1 cellular context compared by ENCODE assay signal in the genomic region with DNA sequence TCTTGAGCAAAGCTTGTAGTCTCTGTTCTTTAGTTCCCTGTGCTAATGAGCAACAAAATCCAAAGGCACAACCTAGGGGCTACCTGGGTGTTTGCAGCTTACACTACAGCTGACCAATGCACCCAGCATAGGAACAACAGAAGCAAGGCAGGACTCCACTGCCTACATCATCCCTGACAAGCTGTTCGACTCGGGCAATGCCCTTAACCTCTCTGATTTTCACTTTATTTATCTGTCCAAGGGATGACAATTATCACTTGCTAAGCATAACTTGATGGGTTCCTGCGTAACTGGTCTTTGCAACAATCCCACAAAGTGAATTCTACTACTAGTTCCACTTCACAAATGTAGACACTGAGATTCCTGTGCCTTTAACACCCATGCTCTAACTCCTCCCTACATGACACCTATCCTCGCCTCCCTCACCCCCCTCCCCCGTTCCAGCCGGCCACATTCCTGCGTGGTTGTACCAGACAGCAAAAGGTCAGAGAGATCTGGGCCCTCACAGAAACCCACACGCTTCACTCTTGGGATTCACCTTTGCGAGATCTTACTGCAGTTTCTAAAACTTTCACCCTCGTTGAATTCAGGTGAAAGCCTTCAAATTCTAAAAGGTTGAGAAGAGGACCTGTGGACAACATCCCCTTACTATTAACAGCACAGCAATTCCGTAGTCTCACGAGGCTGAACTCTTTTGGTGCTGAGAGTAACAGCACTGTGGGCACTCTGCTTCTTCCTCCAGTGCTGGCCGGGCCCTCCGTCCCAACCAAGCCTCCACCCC.
TF ChIP-seq lines count a peak whose summit lies in the region.

No MANE protein-coding gene starts in this region.

TF ChIP-seq in K562, 482 proteins besides CTCF, POLR2A, EP300 and RAD21 (continued from another document):
- TF ChIP-seq SAP30 (IDR thresholded peaks at IDR 0.05; ENCODE audit: borderline replicate concordance, insufficient read depth, low read depth, low read length, poor library complexity, severe bottlenecking) = no peak
- TF ChIP-seq ZNF280B (CRISPR knock-in tag; IDR thresholded peaks at IDR 0.05) = no peak
- no peak for TF ChIP-seq GTF2F1 (IDR thresholded peaks at IDR 0.05; ENCODE audit: low read depth, low read length)
- peak; percentile 66 for TF ChIP-seq POLR2AphosphoS5 (IDR thresholded peaks at IDR 0.05; ENCODE audit: control insufficient read depth, insufficient read depth, low read depth, low read length)
- TF ChIP-seq EHMT2 (IDR thresholded peaks at IDR 0.05) = no peak
- no peak for TF ChIP-seq TRIM24 (IDR thresholded peaks at IDR 0.05)
- 0 out of 2 replicates have a peak, but pooled peaks have one; percentile 7 for TF ChIP-seq TCF3 (CRISPR knock-in tag; IDR thresholded peaks at IDR 0.05)
- no peak for TF ChIP-seq NUFIP1 (IDR thresholded peaks at IDR 0.05; ENCODE audit: partially characterized antibody)
- TF ChIP-seq, protein P1, sequence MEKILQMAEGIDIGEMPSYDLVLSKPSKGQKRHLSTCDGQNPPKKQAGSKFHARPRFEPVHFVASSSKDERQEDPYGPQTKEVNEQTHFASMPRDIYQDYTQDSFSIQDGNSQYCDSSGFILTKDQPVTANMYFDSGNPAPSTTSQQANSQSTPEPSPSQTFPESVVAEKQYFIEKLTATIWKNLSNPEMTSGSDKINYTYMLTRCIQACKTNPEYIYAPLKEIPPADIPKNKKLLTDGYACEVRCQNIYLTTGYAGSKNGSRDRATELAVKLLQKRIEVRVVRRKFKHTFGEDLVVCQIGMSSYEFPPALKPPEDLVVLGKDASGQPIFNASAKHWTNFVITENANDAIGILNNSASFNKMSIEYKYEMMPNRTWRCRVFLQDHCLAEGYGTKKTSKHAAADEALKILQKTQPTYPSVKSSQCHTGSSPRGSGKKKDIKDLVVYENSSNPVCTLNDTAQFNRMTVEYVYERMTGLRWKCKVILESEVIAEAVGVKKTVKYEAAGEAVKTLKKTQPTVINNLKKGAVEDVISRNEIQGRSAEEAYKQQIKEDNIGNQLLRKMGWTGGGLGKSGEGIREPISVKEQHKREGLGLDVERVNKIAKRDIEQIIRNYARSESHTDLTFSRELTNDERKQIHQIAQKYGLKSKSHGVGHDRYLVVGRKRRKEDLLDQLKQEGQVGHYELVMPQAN (IDR thresholded peaks at IDR 0.05; ENCODE audit: borderline replicate concordance) = no peak
- no peak for TF ChIP-seq ZNF232 (CRISPR knock-in tag; IDR thresholded peaks at IDR 0.05)
- TF ChIP-seq EP400 (IDR thresholded peaks at IDR 0.05) = no peak
- TF ChIP-seq ZBTB17 (CRISPR knock-in tag; IDR thresholded peaks at IDR 0.05) = no peak
- 0 out of 2 replicates have a peak, but pooled peaks have one; percentile 13 for TF ChIP-seq ARID1B (IDR thresholded peaks at IDR 0.05)
- TF ChIP-seq VEZF1 (CRISPR knock-in tag; IDR thresholded peaks at IDR 0.05) = peak; percentile 72
- no peak for TF ChIP-seq ZNF263 (CRISPR knock-in tag; IDR thresholded peaks at IDR 0.05; ENCODE audit: borderline replicate concordance)
- no peak for TF ChIP-seq ZNF695 (CRISPR knock-in tag; IDR thresholded peaks at IDR 0.05)
- TF ChIP-seq PURB (CRISPR knock-in tag; IDR thresholded peaks at IDR 0.05; ENCODE audit: low read depth) = no peak
- no peak for TF ChIP-seq ATF1 (CRISPR knock-in tag; IDR thresholded peaks at IDR 0.05)
- peak; percentile 31; the same call in 1 of the 2 replicates for TF ChIP-seq ATF1 (tag; IDR thresholded peaks at IDR 0.05)
- TF ChIP-seq NCOR1 (IDR thresholded peaks at IDR 0.05) = 0 out of 2 replicates have a peak, but pooled peaks have one; percentile 17
- peak; percentile 56 for TF ChIP-seq ZFP36 (IDR thresholded peaks at IDR 0.05; ENCODE audit: low read depth, low read length, partially characterized antibody)
- TF ChIP-seq, protein P2, sequence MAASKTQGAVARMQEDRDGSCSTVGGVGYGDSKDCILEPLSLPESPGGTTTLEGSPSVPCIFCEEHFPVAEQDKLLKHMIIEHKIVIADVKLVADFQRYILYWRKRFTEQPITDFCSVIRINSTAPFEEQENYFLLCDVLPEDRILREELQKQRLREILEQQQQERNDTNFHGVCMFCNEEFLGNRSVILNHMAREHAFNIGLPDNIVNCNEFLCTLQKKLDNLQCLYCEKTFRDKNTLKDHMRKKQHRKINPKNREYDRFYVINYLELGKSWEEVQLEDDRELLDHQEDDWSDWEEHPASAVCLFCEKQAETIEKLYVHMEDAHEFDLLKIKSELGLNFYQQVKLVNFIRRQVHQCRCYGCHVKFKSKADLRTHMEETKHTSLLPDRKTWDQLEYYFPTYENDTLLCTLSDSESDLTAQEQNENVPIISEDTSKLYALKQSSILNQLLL (CRISPR knock-in tag; IDR thresholded peaks at IDR 0.05; ENCODE audit: borderline replicate concordance) = no peak
- TF ChIP-seq, protein P3, sequence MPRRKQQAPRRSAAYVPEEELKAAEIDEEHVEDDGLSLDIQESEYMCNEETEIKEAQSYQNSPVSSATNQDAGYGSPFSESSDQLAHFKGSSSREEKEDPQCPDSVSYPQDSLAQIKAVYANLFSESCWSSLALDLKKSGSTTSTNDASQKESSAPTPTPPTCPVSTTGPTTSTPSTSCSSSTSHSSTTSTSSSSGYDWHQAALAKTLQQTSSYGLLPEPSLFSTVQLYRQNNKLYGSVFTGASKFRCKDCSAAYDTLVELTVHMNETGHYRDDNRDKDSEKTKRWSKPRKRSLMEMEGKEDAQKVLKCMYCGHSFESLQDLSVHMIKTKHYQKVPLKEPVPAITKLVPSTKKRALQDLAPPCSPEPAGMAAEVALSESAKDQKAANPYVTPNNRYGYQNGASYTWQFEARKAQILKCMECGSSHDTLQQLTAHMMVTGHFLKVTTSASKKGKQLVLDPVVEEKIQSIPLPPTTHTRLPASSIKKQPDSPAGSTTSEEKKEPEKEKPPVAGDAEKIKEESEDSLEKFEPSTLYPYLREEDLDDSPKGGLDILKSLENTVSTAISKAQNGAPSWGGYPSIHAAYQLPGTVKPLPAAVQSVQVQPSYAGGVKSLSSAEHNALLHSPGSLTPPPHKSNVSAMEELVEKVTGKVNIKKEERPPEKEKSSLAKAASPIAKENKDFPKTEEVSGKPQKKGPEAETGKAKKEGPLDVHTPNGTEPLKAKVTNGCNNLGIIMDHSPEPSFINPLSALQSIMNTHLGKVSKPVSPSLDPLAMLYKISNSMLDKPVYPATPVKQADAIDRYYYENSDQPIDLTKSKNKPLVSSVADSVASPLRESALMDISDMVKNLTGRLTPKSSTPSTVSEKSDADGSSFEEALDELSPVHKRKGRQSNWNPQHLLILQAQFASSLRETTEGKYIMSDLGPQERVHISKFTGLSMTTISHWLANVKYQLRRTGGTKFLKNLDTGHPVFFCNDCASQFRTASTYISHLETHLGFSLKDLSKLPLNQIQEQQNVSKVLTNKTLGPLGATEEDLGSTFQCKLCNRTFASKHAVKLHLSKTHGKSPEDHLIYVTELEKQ (CRISPR knock-in tag; IDR thresholded peaks at IDR 0.05) = no peak
- no peak for TF ChIP-seq NFXL1 (CRISPR knock-in tag; IDR thresholded peaks at IDR 0.05)
- no peak for TF ChIP-seq ETS2 (tag; IDR thresholded peaks at IDR 0.05; ENCODE audit: borderline replicate concordance, poor library complexity, severe bottlenecking)
- no peak for TF ChIP-seq ADNP (tag; IDR thresholded peaks at IDR 0.05)
- TF ChIP-seq, protein P4, sequence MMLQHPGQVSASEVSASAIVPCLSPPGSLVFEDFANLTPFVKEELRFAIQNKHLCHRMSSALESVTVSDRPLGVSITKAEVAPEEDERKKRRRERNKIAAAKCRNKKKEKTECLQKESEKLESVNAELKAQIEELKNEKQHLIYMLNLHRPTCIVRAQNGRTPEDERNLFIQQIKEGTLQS (IDR thresholded peaks at IDR 0.05) = no peak
- TF ChIP-seq, protein P4 (CRISPR knock-in tag; conservative IDR thresholded peaks at IDR 0.05) = no peak
- TF ChIP-seq PHTF2 (CRISPR knock-in tag; IDR thresholded peaks at IDR 0.05) = no peak
- TF ChIP-seq ESRRA (IDR thresholded peaks at IDR 0.05; ENCODE audit: borderline replicate concordance, low read depth) = no peak
- 0 out of 4 replicates have a peak, but pooled peaks of 1 of the 2 experiments have one; percentile 36 for TF ChIP-seq SIN3A (IDR thresholded peaks at IDR 0.05; ENCODE audit: borderline replicate concordance in 2 of 2, control insufficient read depth in 1 of 2, low read depth in 2 of 2, low read length in 2 of 2)
- TF ChIP-seq BCOR (IDR thresholded peaks at IDR 0.05) = peak; percentile 96
- TF ChIP-seq MECOM (CRISPR knock-in tag; IDR thresholded peaks at IDR 0.05) = no peak
- no peak for TF ChIP-seq FOXA1 (IDR thresholded peaks at IDR 0.05; ENCODE audit: borderline replicate concordance)
- TF ChIP-seq DPF2 (IDR thresholded peaks at IDR 0.05) = peak; percentile 27; the same call in 1 of the 2 replicates
- no peak for TF ChIP-seq JUND (IDR thresholded peaks at IDR 0.05; ENCODE audit: borderline replicate concordance, low read depth, low read length)
- no peak for TF ChIP-seq JUND (tag; IDR thresholded peaks at IDR 0.05; ENCODE audit: borderline replicate concordance, low read depth, low read length)
- peak; percentile 79 for TF ChIP-seq SMARCA5 (IDR thresholded peaks at IDR 0.05)
- TF ChIP-seq TRIM28 (IDR thresholded peaks at IDR 0.05) = no peak
- no peak for TF ChIP-seq CC2D1A (IDR thresholded peaks at IDR 0.05)
